23 cellular contexts compared by ENCODE assay signal in genomic region chr18:21313576-21313975, GRCh38.
"Had no signal": no experiment of that assay in that cellular context is flagged by ENCODE, and none has a peak within 500 bp of the region (broad histone marks: within the 10 kb centered on the region; RNA-seq: fewer than 3 reads in every experiment).

No MANE protein-coding gene starts in this region.

- H3K4me1 Mint-ChIP-seq: natural killer cell had no signal

- H3K4me3 ChIP-seq: coronary artery, lower lobe of right lung, ovary, psoas muscle, right atrium auricular region, spleen, thyroid gland had no signal

- H3K9me3 Mint-ChIP-seq: activated naive CD4-positive, alpha-beta T cell treated with anti-CD3 and anti-CD28 coated beads, Interleukin-2, amount 50 U/mL, for 72 hours; endodermal cell; natural killer cell had no signal

- DNase-seq: activated CD4-positive, alpha-beta T cell treated with anti-CD3 and anti-CD28 coated beads for 1 hour; activated CD4-positive, alpha-beta T cell treated with anti-CD3 and anti-CD28 coated beads, Interleukin-2, amount 50 U/mL, for 1 hour; activated CD8-positive, alpha-beta T cell treated with anti-CD3 and anti-CD28 coated beads, Interleukin-2, amount 10 ng/mL, durations not matched to agents 7 days and 5 days; amniotic stem cell; endodermal cell; foreskin melanocyte; kidney; lower lobe of right lung; natural killer cell; ovary; psoas muscle; spleen; stimulated activated CD4-positive, alpha-beta T cell treated with anti-CD3 and anti-CD28 coated beads, Interleukin-4, amount 100 ng/mL, for 1 hour; stimulated activated naive CD4-positive, alpha-beta T cell treated with Interleukin-2 at 50 U/mL for 16 hours; T-helper 1 cell; T-helper 9 cell; thyroid gland had no signal

- H3K36me3 Mint-ChIP-seq: activated naive CD4-positive, alpha-beta T cell treated with anti-CD3 and anti-CD28 coated beads, Interleukin-2, amount 50 U/mL, for 72 hours; natural killer cell had no signal

- ATAC-seq: activated CD8-positive, alpha-beta T cell treated with anti-CD3 and anti-CD28 coated beads, Interleukin-2, amount 10 ng/mL, durations not matched to agents 7 days and 5 days; activated naive CD4-positive, alpha-beta T cell treated with anti-CD3 and anti-CD28 coated beads, Interleukin-2, amount 50 U/mL, for 72 hours; left lobe of liver; lower lobe of right lung; natural killer cell; psoas muscle had no signal

- H3K4me3 Mint-ChIP-seq: activated CD8-positive, alpha-beta T cell treated with anti-CD3 and anti-CD28 coated beads, Interleukin-2, amount 10 ng/mL, durations not matched to agents 7 days and 5 days; endodermal cell; natural killer cell had no signal

- H3K27ac ChIP-seq: coronary artery, epithelial cell of prostate, lower lobe of right lung, neutrophil, ovary, psoas muscle, right atrium auricular region, spleen, thyroid gland had no signal

- H3K27ac Mint-ChIP-seq: activated CD8-positive, alpha-beta T cell treated with anti-CD3 and anti-CD28 coated beads, Interleukin-2, amount 10 ng/mL, durations not matched to agents 7 days and 5 days; activated naive CD4-positive, alpha-beta T cell treated with anti-CD3 and anti-CD28 coated beads, Interleukin-2, amount 50 U/mL, for 72 hours; endodermal cell; natural killer cell had no signal

- H3K36me3 ChIP-seq: lower lobe of right lung, neutrophil, ovary, right atrium auricular region, spleen, thyroid gland had no signal

- H3K27me3 ChIP-seq: ovary, right atrium auricular region, thyroid gland had no signal

- H3K9me3 ChIP-seq: lower lobe of right lung, neutrophil, ovary, psoas muscle, right atrium auricular region, thyroid gland had no signal

- H3K4me1 ChIP-seq: lower lobe of right lung, psoas muscle, spleen had no signal
